9 cellular contexts compared by ENCODE assay signal in the genomic region with DNA sequence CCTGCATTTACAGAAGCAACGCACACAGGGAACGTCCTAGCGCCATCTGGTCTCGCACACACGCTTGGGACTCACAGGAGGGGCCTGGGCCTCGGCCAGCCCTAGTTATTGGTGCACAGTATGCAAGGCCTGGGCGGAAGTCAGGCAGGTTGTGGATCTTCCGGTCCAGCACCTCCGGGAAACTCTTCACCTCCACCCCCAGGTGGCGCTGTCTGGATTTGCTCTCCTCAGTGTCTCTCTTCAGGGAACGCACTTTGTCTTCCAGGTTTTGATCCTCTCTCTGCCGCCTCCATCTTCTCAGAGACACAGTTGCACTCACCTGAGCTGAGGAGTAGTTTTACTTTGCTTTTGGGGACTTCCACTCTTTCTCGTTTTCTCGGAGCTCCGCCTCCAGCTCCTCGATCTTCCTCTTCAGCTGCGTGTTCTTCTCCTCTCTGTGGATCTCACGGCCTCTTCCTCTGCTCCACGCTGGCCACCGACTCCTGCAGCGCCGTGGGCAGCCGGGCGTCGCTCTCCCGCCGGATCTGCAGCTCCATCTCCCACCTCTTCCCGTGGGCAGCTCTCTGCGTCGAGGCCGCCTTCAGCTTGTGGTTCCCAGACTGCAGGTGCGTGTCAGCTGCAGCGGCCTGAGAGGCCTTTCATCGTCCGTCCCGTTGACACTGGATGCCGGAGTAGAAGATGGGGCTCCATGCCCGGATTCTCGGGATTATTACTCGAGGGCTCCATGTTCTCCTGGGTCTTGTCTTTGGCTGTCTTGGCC.
DNase-seq lines count a peak whose midpoint lies in the region; ATAC-seq and TF ChIP-seq lines count a peak whose summit lies in the region.
"Had no signal": no experiment of that assay in that cellular context is flagged by ENCODE, and none has a peak within 500 bp of the region (broad histone marks: within the 10 kb centered on the region; RNA-seq: fewer than 3 reads in every experiment).

No MANE protein-coding gene starts in this region.

- H3K27me3 Mint-ChIP-seq in activated B cell treated with CpG ODN at 0.5 μM for 24 hours (peaks cover 2% of the 10 kb centered on the region), endodermal cell (ENCODE audit: insufficient read depth) (no peaks in the 10 kb centered on the region)

- DNase-seq in left ventricle myocardium inferior (no peak), left cardiac atrium (no peak), activated B cell treated with CpG ODN at 0.5 μM for 24 hours (peak; percentile 38), endodermal cell (peak; percentile 43), upper lobe of left lung (peak in 1 of 2 donors; percentile 67)

- peaks cover 25% of the 10 kb centered on the region for H3K27me3 ChIP-seq in left ventricle myocardium inferior (ENCODE audit: low read depth)
- H3K27me3 ChIP-seq in endodermal cell (ENCODE audit: control insufficient read depth, insufficient read depth, low read length, poor library complexity, severe bottlenecking) = no peaks in the 10 kb centered on the region
- no peaks in the 10 kb centered on the region for H3K27me3 ChIP-seq in upper lobe of left lung

- POLR2A ChIA-PET in activated B cell treated with CpG ODN at 0.5 μM for 24 hours (lab: Charles Lee) = no interaction called here

- TF ChIP-seq POLR2A in upper lobe of left lung (IDR thresholded peaks at IDR 0.05) = no peak

- H3K36me3 ChIP-seq in left ventricle myocardium inferior (no peaks in the 10 kb centered on the region), endodermal cell (ENCODE audit: control insufficient read depth, insufficient read depth, low read length) (no peaks in the 10 kb centered on the region), upper lobe of left lung (no peaks in the 10 kb centered on the region)

- no peak overlapping the region for H3K27ac Mint-ChIP-seq in activated B cell treated with CpG ODN at 0.5 μM for 24 hours
- no peak overlapping the region for H3K27ac Mint-ChIP-seq in endodermal cell

- TF ChIP-seq CTCF in left ventricle myocardium inferior (IDR thresholded peaks at IDR 0.05; ENCODE audit: borderline replicate concordance) (peak; percentile 31), activated B cell treated with CpG ODN at 0.5 μM for 24 hours (IDR thresholded peaks at IDR 0.05) (no peak), endodermal cell (conservative IDR thresholded peaks at IDR 0.05) (peak; percentile 36), upper lobe of left lung (IDR thresholded peaks at IDR 0.05) (peak in 5 of 6 experiments; percentile 14 to 32 (median 24))

- H3K9me3 Mint-ChIP-seq in activated B cell treated with CpG ODN at 0.5 μM for 24 hours (no peaks in the 10 kb centered on the region), endodermal cell (peaks cover 79% of the 10 kb centered on the region)

- ATAC-seq in left cardiac atrium (no peak), activated B cell treated with CpG ODN at 0.5 μM for 24 hours (ENCODE audit: low read depth) (peak; percentile 42), upper lobe of left lung (ENCODE audit: low FRiP score in 2 of 2) (no peak), HG03442 (IDR thresholded peaks at IDR 0.05; ENCODE audit: unreplicated experiment) (no peak), HG02870 (IDR thresholded peaks at IDR 0.05; ENCODE audit: unreplicated experiment) (no peak), HG03460 (IDR thresholded peaks at IDR 0.05; ENCODE audit: unreplicated experiment) (no peak)

- no peak for TF ChIP-seq EP300 in upper lobe of left lung (IDR thresholded peaks at IDR 0.05)

- peaks cover 11% of the 10 kb centered on the region for H3K4me1 Mint-ChIP-seq in activated B cell treated with CpG ODN at 0.5 μM for 24 hours
- H3K4me1 Mint-ChIP-seq in endodermal cell = no peaks in the 10 kb centered on the region
- H3K4me1 Mint-ChIP-seq: neural crest cell had no signal

- H3K27ac ChIP-seq in left ventricle myocardium inferior (replicated peaks) = no peak overlapping the region
- H3K27ac ChIP-seq in endodermal cell (ENCODE audit: low read depth, low read length) = no peak overlapping the region
- no peak overlapping the region for H3K27ac ChIP-seq in upper lobe of left lung

- no peak overlapping the region for H3K4me3 Mint-ChIP-seq in activated B cell treated with CpG ODN at 0.5 μM for 24 hours
- H3K4me3 Mint-ChIP-seq in endodermal cell = no peak overlapping the region
- H3K4me3 Mint-ChIP-seq: neural crest cell had no signal

- CTCF ChIA-PET in activated B cell treated with CpG ODN at 0.5 μM for 24 hours (lab: Charles Lee) = interaction anchor here (0.7 to 1.2 kb wide), 4 partner anchors 39 to 101 kb away, joined by 3 read pairs; no protein-coding TSS in a partner anchor

- no peak overlapping the region for H3K4me3 ChIP-seq in left ventricle myocardium inferior
- no peak overlapping the region for H3K4me3 ChIP-seq in endodermal cell (ENCODE audit: low read length)
- no peak overlapping the region for H3K4me3 ChIP-seq in upper lobe of left lung

- H3K9ac ChIP-seq in endodermal cell (ENCODE audit: extremely low read depth, low read length, poor library complexity, severe bottlenecking) = no peak overlapping the region

- 89 to 90% methylated on average over 30 to 40 of the region's 40 CpGs for WGBS in endodermal cell (ENCODE audit: insufficient coverage in 1 of 2, insufficient read length in 1 of 2), 2 experiments
- WGBS in upper lobe of left lung, 2 donors = 85 to 87% methylated on average over 40 of the region's 40 CpGs

- H3K36me3 Mint-ChIP-seq in activated B cell treated with CpG ODN at 0.5 μM for 24 hours (ENCODE audit: low read depth) (no peaks in the 10 kb centered on the region), endodermal cell (ENCODE audit: low read depth) (peaks cover 2% of the 10 kb centered on the region)

- intact Hi-C loops in left ventricle myocardium inferior (cut with micrococcal nuclease) (no loop called here), left cardiac atrium (cut with DNase I) (no loop called here), activated B cell treated with CpG ODN at 0.5 μM for 24 hours (cut with micrococcal nuclease) (loop anchor here (1.0 kb wide), 1 partner anchor 58 kb away; no protein-coding TSS in a partner anchor)

- H3K9me3 ChIP-seq in left ventricle myocardium inferior (replicated peaks) = peaks cover 6% of the 10 kb centered on the region
- H3K9me3 ChIP-seq in endodermal cell (ENCODE audit: control insufficient read depth, low read length) = peaks cover 41% of the 10 kb centered on the region
- H3K9me3 ChIP-seq in upper lobe of left lung = no peaks in the 10 kb centered on the region

- H3K4me1 ChIP-seq in left ventricle myocardium inferior (no peaks in the 10 kb centered on the region), endodermal cell (ENCODE audit: control insufficient read depth, insufficient read depth, low read length) (no peaks in the 10 kb centered on the region), upper lobe of left lung (no peaks in the 10 kb centered on the region)

Comparison
In these comparisons a context has a peak if more than half of its experiments do, and no peak if none do; other contexts are left out.
1. DNase-seq: peak in activated B cell treated with CpG ODN at 0.5 μM for 24 hours (single experiment) and endodermal cell (single experiment); none in left ventricle myocardium inferior (single experiment) and left cardiac atrium (single experiment).